In genomic region chr2:69223759-69224494, GRCh38 we compare ENCODE assay signal across 14 cellular contexts.
DNase-seq lines count a peak whose midpoint lies in the region; ATAC-seq and TF ChIP-seq lines count a peak whose summit lies in the region.
"Had no signal": no experiment of that assay in that cellular context is flagged by ENCODE, and none has a peak within 500 bp of the region (broad histone marks: within the 10 kb centered on the region; RNA-seq: fewer than 3 reads in every experiment).

No MANE protein-coding gene starts in this region.

- peak overlapping the region; percentile 18; the same call in 2 of the 3 replicates for H2BK15ac ChIP-seq in IMR-90 (ENCODE audit: low read depth, low read length)

- no peak overlapping the region for H3K56ac ChIP-seq in IMR-90 (ENCODE audit: extremely low read depth, insufficient read depth, low read length)

- no peak for TF ChIP-seq CTCF in IMR-90 (conservative IDR thresholded peaks at IDR 0.05; ENCODE audit: low read depth, low read length)
- no peak for TF ChIP-seq CTCF in hepatocyte (IDR thresholded peaks at IDR 0.05; ENCODE audit: poor library complexity)
- TF ChIP-seq CTCF in smooth muscle cell (IDR thresholded peaks at IDR 0.05; ENCODE audit: borderline replicate concordance, insufficient read depth, poor library complexity, severe bottlenecking), result no peak

- H3K79me2 ChIP-seq in hepatocyte, result no peaks in the 10 kb centered on the region
- H3K79me2 ChIP-seq in smooth muscle cell (ENCODE audit: low read depth), result peaks cover 4% of the 10 kb centered on the region

- peak overlapping the region; percentile 72; the same call in 1 of the 2 replicates for H3K23ac ChIP-seq in IMR-90 (ENCODE audit: low read depth, low read length)

- CTCF ChIA-PET in IMR-90 (lab: Yijun Ruan, JAX), result no interaction called here

- peak overlapping the region; percentile 71 for H4K91ac ChIP-seq in IMR-90 (ENCODE audit: insufficient read depth, low read depth, low read length)

- H3K27me3 ChIP-seq in IMR-90 (ENCODE audit: control insufficient read depth, insufficient read depth, low read length), result no peaks in the 10 kb centered on the region
- no peaks in the 10 kb centered on the region for H3K27me3 ChIP-seq in hepatocyte
- no peaks in the 10 kb centered on the region for H3K27me3 ChIP-seq in smooth muscle cell (ENCODE audit: low read depth)
- H3K27me3 ChIP-seq: BLaER1 treated with 17β-estradiol and CSF1 and Interleukin-3, amounts not matched to agents 10 nM and 100 nM; esophagus squamous epithelium; tibial nerve had no signal

- no CpG with 5 or more reads among the region's 6 CpGs for WGBS in IMR-90 (ENCODE audit: extremely low coverage in 2 of 2, insufficient read length in 1 of 2), 2 experiments
- WGBS in hepatocyte (ENCODE audit: low lambda C conversion rate, missing lambda C conversion rate), result 89% methylated on average over 6 of the region's 6 CpGs
- 94% methylated on average over 6 of the region's 6 CpGs for WGBS in smooth muscle cell (ENCODE audit: low lambda C conversion rate)

- H4K20me1 ChIP-seq in IMR-90 (ENCODE audit: insufficient read depth, low read length) (no peaks in the 10 kb centered on the region; the same call in 1 of the 2 replicates), hepatocyte (ENCODE audit: insufficient read depth, poor library complexity, severe bottlenecking) (no peaks in the 10 kb centered on the region), smooth muscle cell (ENCODE audit: low read depth) (no peaks in the 10 kb centered on the region)
- H4K20me1 ChIP-seq: BLaER1 treated with 17β-estradiol and CSF1 and Interleukin-3, amounts not matched to agents 10 nM and 100 nM had no signal

- H3K4ac ChIP-seq in IMR-90 (ENCODE audit: low read depth, low read length), result peak overlapping the region; percentile 91

- H3K36me3 ChIP-seq in IMR-90 (ENCODE audit: control insufficient read depth, insufficient read depth, low read length) (peaks cover 16% of the 10 kb centered on the region), hepatocyte (replicated peaks; ENCODE audit: insufficient read depth, low read depth) (no peaks in the 10 kb centered on the region), smooth muscle cell (ENCODE audit: low read depth) (no peaks in the 10 kb centered on the region)
- H3K36me3 ChIP-seq: BLaER1 treated with 17β-estradiol and CSF1 and Interleukin-3, amounts not matched to agents 10 nM and 100 nM; esophagus squamous epithelium had no signal

- peak overlapping the region; percentile 83 for H2BK5ac ChIP-seq in IMR-90 (ENCODE audit: low read depth, low read length, poor library complexity, severe bottlenecking)

- H2BK120ac ChIP-seq in IMR-90 (ENCODE audit: low read depth, low read length), result peak overlapping the region; percentile 80; the same call in 1 of the 2 replicates

- H3K9me1 ChIP-seq in IMR-90 (ENCODE audit: insufficient read depth, low read length), result peaks cover 21% of the 10 kb centered on the region

- H4K8ac ChIP-seq in IMR-90 (ENCODE audit: low read depth in 2 of 2, low read length in 2 of 2), result peak overlapping the region; percentile 41 to 60; a peak in 3 of 4 replicates

- dilution Hi-C loops in IMR-90 (cut with HindIII; ENCODE audit: low sequenced_read_pairs, unreplicated experiment), result no loop called here

- no peak overlapping the region for H2AFZ ChIP-seq in IMR-90 (replicated peaks; ENCODE audit: low read length, poor library complexity)
- H2AFZ ChIP-seq in hepatocyte, result no peak overlapping the region
- no peak overlapping the region for H2AFZ ChIP-seq in smooth muscle cell (ENCODE audit: low read depth)

- POLR2A ChIA-PET in IMR-90 (lab: Charles Lee; ENCODE audit: unreplicated experiment), result no interaction called here

- peak overlapping the region; percentile 77; the same call in 1 of the 2 replicates for H2BK20ac ChIP-seq in IMR-90 (ENCODE audit: low read depth, low read length)

- intact Hi-C loops in IMR-90 (cut with micrococcal nuclease), result no loop called here

- peaks cover 23% of the 10 kb centered on the region for H3F3A ChIP-seq in smooth muscle cell (ENCODE audit: low read depth)

- peak overlapping the region; percentile 38 for H3K14ac ChIP-seq in IMR-90 (replicated peaks; ENCODE audit: low read depth, low read length)

- no TSS peak for BruUV-seq in IMR-90 (replicated peaks; lab: Mats Ljungman, UMichigan)

- H3K9me2 ChIP-seq in hepatocyte (replicated peaks; ENCODE audit: insufficient read depth), result no peaks in the 10 kb centered on the region

- in situ Hi-C loops in IMR-90 (cut with MboI; ENCODE audit: low sequenced_read_pairs), result no loop called here

- H3K18ac ChIP-seq in IMR-90 (ENCODE audit: low read depth, low read length), result peak overlapping the region; percentile 89

- H3K9ac ChIP-seq in IMR-90 (ENCODE audit: low read depth, low read length), result no peak overlapping the region
- no peak overlapping the region for H3K9ac ChIP-seq in smooth muscle cell (ENCODE audit: low read depth)
- H3K9ac ChIP-seq: BLaER1 treated with 17β-estradiol and CSF1 and Interleukin-3, amounts not matched to agents 10 nM and 100 nM had no signal

- no peak for TF ChIP-seq POLR2A in IMR-90 (IDR thresholded peaks at IDR 0.05; ENCODE audit: low read depth, low read length)

- no peak for ATAC-seq in IMR-90 (ENCODE audit: low read depth)
- ATAC-seq in GM21528 (IDR thresholded peaks at IDR 0.05; ENCODE audit: low FRiP score, unreplicated experiment), result no peak
- ATAC-seq: activated T-helper 17 cell treated with anti-CD3 and anti-CD28 coated beads, Interleukin-2, amount 50 U/mL, for 72 hours; naive thymus-derived CD4-positive, alpha-beta T cell had no signal

- no peak for TF ChIP-seq RAD21 in IMR-90 (IDR thresholded peaks at IDR 0.05; ENCODE audit: low read length)

- H3K4me2 ChIP-seq in IMR-90 (ENCODE audit: low read depth, low read length) (no peak overlapping the region), hepatocyte (peak overlapping the region; percentile 34), smooth muscle cell (peak overlapping the region; percentile 51)
- H3K4me2 ChIP-seq: BLaER1 treated with 17β-estradiol and CSF1 and Interleukin-3, amounts not matched to agents 10 nM and 100 nM had no signal

- DNase-seq in IMR-90, result no peak
- DNase-seq in NCI-H345 treated with DMSO at 0.1 percent for 48 hours (lab: John Stamatoyannopoulos, UW; ENCODE audit: unreplicated experiment), result peak; percentile 62
- no peak for DNase-seq in hepatocyte (ENCODE audit: low spot score)
- DNase-seq in smooth muscle cell (lab: John Stamatoyannopoulos, UW; ENCODE audit: unreplicated experiment), result no peak
- no peak for DNase-seq in GM19240 (ENCODE audit: insufficient read length, low spot score)
- DNase-seq in caudate nucleus (lab: John Stamatoyannopoulos, UW), result no peak
- DNase-seq: activated CD4-positive, alpha-beta memory T cell treated with anti-CD3 and anti-CD28 coated beads for 36 hours; esophagus squamous epithelium; kidney glomerular epithelial cell; naive thymus-derived CD4-positive, alpha-beta T cell had no signal

- no peak overlapping the region for H2AK9ac ChIP-seq in IMR-90 (replicated peaks; ENCODE audit: low read depth, low read length, poor library complexity)

- peak overlapping the region; percentile 46 for H2AK5ac ChIP-seq in IMR-90 (ENCODE audit: low read depth, low read length)

- H3K4me3 ChIP-seq in IMR-90 (ENCODE audit: insufficient read depth, low read depth, low read length), result no peak overlapping the region
- no peak overlapping the region for H3K4me3 ChIP-seq in hepatocyte
- no peak overlapping the region for H3K4me3 ChIP-seq in smooth muscle cell
- H3K4me3 ChIP-seq: BLaER1 treated with 17β-estradiol and CSF1 and Interleukin-3, amounts not matched to agents 10 nM and 100 nM; esophagus squamous epithelium; tibial nerve had no signal

- peak overlapping the region; percentile 71 for H4K5ac ChIP-seq in IMR-90 (ENCODE audit: low read depth, low read length)

- H3K27ac ChIP-seq in IMR-90 (ENCODE audit: insufficient read depth, low read length) (peak overlapping the region; percentile 97; the same call in 1 of the 2 replicates), hepatocyte (peak overlapping the region; percentile 38), smooth muscle cell (ENCODE audit: low read depth) (peak overlapping the region; percentile 86), caudate nucleus (ENCODE audit: low read depth, low read length) (no peak overlapping the region)
- H3K27ac ChIP-seq: BLaER1 treated with 17β-estradiol and CSF1 and Interleukin-3, amounts not matched to agents 10 nM and 100 nM; tibial nerve had no signal

- H3K4me1 ChIP-seq in IMR-90 (ENCODE audit: control insufficient read depth, insufficient read depth, low read length) (peaks cover 27% of the 10 kb centered on the region), hepatocyte (ENCODE audit: insufficient read depth) (peaks cover 20% of the 10 kb centered on the region), smooth muscle cell (ENCODE audit: low read depth) (peaks cover 28% of the 10 kb centered on the region)

- H3K79me1 ChIP-seq in IMR-90 (ENCODE audit: low read depth in 1 of 2, low read length in 2 of 2), result peaks cover 9 to 49% of the 10 kb centered on the region in 2 experiments; a peak in 3 of 4 replicates

- no peaks in the 10 kb centered on the region for H3K9me3 ChIP-seq in IMR-90 (ENCODE audit: control insufficient read depth, insufficient read depth, low read length)
- no peaks in the 10 kb centered on the region for H3K9me3 ChIP-seq in hepatocyte (ENCODE audit: low read depth)
- no peaks in the 10 kb centered on the region for H3K9me3 ChIP-seq in smooth muscle cell (replicated peaks; ENCODE audit: low read depth)
- H3K9me3 ChIP-seq: BLaER1 treated with 17β-estradiol and CSF1 and Interleukin-3, amounts not matched to agents 10 nM and 100 nM; esophagus squamous epithelium; tibial nerve had no signal

TF ChIP-seq in IMR-90, 13 proteins besides CTCF, POLR2A, EP300 and RAD21:
- TF ChIP-seq MAZ (IDR thresholded peaks at IDR 0.05; ENCODE audit: borderline replicate concordance, low read depth, low read length), result no peak
